15 cellular contexts compared by ENCODE assay signal in genomic region chr2:95344656-95345055, GRCh38. TPM values are rescaled to one million over a fixed set of nuclear protein-coding genes. Genes with fewer than 3 reads are reported as not detected.
DNase-seq lines count a peak whose midpoint lies in the region; ATAC-seq, FAIRE-seq and TF ChIP-seq lines count a peak whose summit lies in the region.
"Had no signal": no experiment of that assay in that cellular context is flagged by ENCODE, and none has a peak within 500 bp of the region (broad histone marks: within the 10 kb centered on the region; RNA-seq: fewer than 3 reads in every experiment).

No MANE protein-coding gene starts in this region.

- TF ChIP-seq POLR2A in HepG2 (IDR thresholded peaks at IDR 0.05; ENCODE audit: insufficient read depth in 1 of 2, low read depth in 2 of 2, low read length in 2 of 2), result no peak

- TF ChIP-seq RAD21 in HepG2 (CRISPR knock-in tag; IDR thresholded peaks at IDR 0.05), result no peak

- 29% methylated on average over 4 of the region's 4 CpGs for WGBS in HepG2 (ENCODE audit: low lambda C conversion rate)

- DNase-seq in left ventricle myocardium superior (peak; percentile 25), right atrium auricular region (ENCODE audit: low spot score) (no peak), HepG2 (ENCODE audit: low spot score) (no peak), iPS-NIHi7 (ENCODE audit: extremely low spot score) (no peak)
- no peak for DNase-seq in activated T-helper 1 cell treated with anti-CD3 and anti-CD28 coated beads, Interleukin-12 subunit alpha, Interleukin-12 subunit beta, Interleukin-2, Interleukin-4 antibody, amounts not matched to agents 30 ng/mL and 10 ng/mL and 1 ng/mL, durations not matched to agents 14 hours and 24 hours and 36 hours (ENCODE audit: low spot score)
- DNase-seq: brain microvascular endothelial cell; HFFc6; NCI-H2081; SHP77; stimulated activated CD4-positive, alpha-beta T cell treated with anti-CD3 and anti-CD28 coated beads, Interleukin-4, amount 100 ng/mL, for 4 hours; T-helper 17 cell had no signal

- H3K4me2 ChIP-seq in HepG2 (ENCODE audit: low read depth, low read length), result no peak overlapping the region

- H3K27ac ChIP-seq in right atrium auricular region, result peak overlapping the region in 1 of 2 donors; percentile 72
- no peak overlapping the region for H3K27ac ChIP-seq in HepG2 (ENCODE audit: extremely low read length, insufficient read depth, low read length)
- H3K27ac ChIP-seq: brain microvascular endothelial cell had no signal

- intact Hi-C loops in left ventricle myocardium superior (cut with micrococcal nuclease) (no loop called here), HepG2 (cut with micrococcal nuclease; ENCODE audit: unreplicated experiment) (loop anchor here (1.0 kb wide), 3 partner anchors 20 to 385 kb away; partner anchors contain the start of gene FAHD2A)
- intact Hi-C loops in activated T-helper 1 cell treated with anti-CD3 and anti-CD28 coated beads, Interleukin-12 subunit alpha, Interleukin-12 subunit beta, Interleukin-2, Interleukin-4 antibody, amounts not matched to agents 30 ng/mL and 10 ng/mL and 1 ng/mL, durations not matched to agents 14 hours and 24 hours and 36 hours (cut with micrococcal nuclease), result no loop called here

- H3K4me3 Mint-ChIP-seq in activated T-helper 1 cell treated with anti-CD3 and anti-CD28 coated beads, Interleukin-12 subunit alpha, Interleukin-12 subunit beta, Interleukin-2, Interleukin-4 antibody, amounts not matched to agents 30 ng/mL and 10 ng/mL and 1 ng/mL, durations not matched to agents 14 hours and 24 hours and 36 hours, result peak overlapping the region; percentile 26

- H3K4me3 ChIP-seq in right atrium auricular region (no peak overlapping the region), HepG2 (replicated peaks in 1 of 3; ENCODE audit: insufficient read depth in 1 of 3, low read depth in 2 of 3, low read length in 3 of 3) (no peak overlapping the region)

- H3K9me3 Mint-ChIP-seq in activated T-helper 1 cell treated with anti-CD3 and anti-CD28 coated beads, Interleukin-12 subunit alpha, Interleukin-12 subunit beta, Interleukin-2, Interleukin-4 antibody, amounts not matched to agents 30 ng/mL and 10 ng/mL and 1 ng/mL, durations not matched to agents 14 hours and 24 hours and 36 hours, result no peaks in the 10 kb centered on the region
- H3K9me3 Mint-ChIP-seq: HFFc6 had no signal

- H3K36me3 Mint-ChIP-seq in activated T-helper 1 cell treated with anti-CD3 and anti-CD28 coated beads, Interleukin-12 subunit alpha, Interleukin-12 subunit beta, Interleukin-2, Interleukin-4 antibody, amounts not matched to agents 30 ng/mL and 10 ng/mL and 1 ng/mL, durations not matched to agents 14 hours and 24 hours and 36 hours (ENCODE audit: low read depth), result no peaks in the 10 kb centered on the region

- no peak overlapping the region for H3K9ac ChIP-seq in HepG2 (ENCODE audit: insufficient read depth, low read depth, low read length)

- no TSS peak for BruUV-seq in HepG2 (replicated peaks; lab: Mats Ljungman, UMichigan)

- H3K79me2 ChIP-seq in HepG2 (ENCODE audit: insufficient read depth, low read length), result no peaks in the 10 kb centered on the region

- H3K9me3 ChIP-seq in right atrium auricular region, result no peaks in the 10 kb centered on the region
- H3K9me3 ChIP-seq in HepG2 (ENCODE audit: low read length), result no peaks in the 10 kb centered on the region
- H3K9me3 ChIP-seq: vagina had no signal

- H3K4me1 ChIP-seq in right atrium auricular region (peaks cover 0 to 27% of the 10 kb centered on the region in 2 donors), HepG2 (ENCODE audit: insufficient read depth, low read length) (peaks cover 7% of the 10 kb centered on the region; the same call in 1 of the 2 replicates)

- H3K27me3 Mint-ChIP-seq in activated T-helper 1 cell treated with anti-CD3 and anti-CD28 coated beads, Interleukin-12 subunit alpha, Interleukin-12 subunit beta, Interleukin-2, Interleukin-4 antibody, amounts not matched to agents 30 ng/mL and 10 ng/mL and 1 ng/mL, durations not matched to agents 14 hours and 24 hours and 36 hours (ENCODE audit: insufficient read depth), result peaks cover 26% of the 10 kb centered on the region

- in situ Hi-C loops in HepG2 (cut with HindIII; ENCODE audit: extremely low pct_ligation_motif_present, low pct_unique_long_range_greater_than_20kb), result no loop called here

- FAIRE-seq in HepG2 (lab: Jason Lieb, UNC), result no peak

- no peaks in the 10 kb centered on the region for H3K4me1 Mint-ChIP-seq in activated T-helper 1 cell treated with anti-CD3 and anti-CD28 coated beads, Interleukin-12 subunit alpha, Interleukin-12 subunit beta, Interleukin-2, Interleukin-4 antibody, amounts not matched to agents 30 ng/mL and 10 ng/mL and 1 ng/mL, durations not matched to agents 14 hours and 24 hours and 36 hours (ENCODE audit: low read depth)
- H3K4me1 Mint-ChIP-seq: T-helper 17 cell had no signal

- ATAC-seq in left ventricle myocardium superior (no peak), HepG2 (no peak), HG03159 (IDR thresholded peaks at IDR 0.05; ENCODE audit: unreplicated experiment) (no peak), HG03039 (IDR thresholded peaks at IDR 0.05; ENCODE audit: unreplicated experiment) (no peak)

- no peak overlapping the region for H2AFZ ChIP-seq in HepG2 (ENCODE audit: low read length)

- CTCF ChIA-PET in HepG2 (lab: Yijun Ruan, JAX; ENCODE audit: low intra/inter-chr PET ratio, low total read pairs), result interaction anchor here (1.8 kb wide), 1 partner anchor 384 kb away, joined by 7 read pairs; no protein-coding TSS in a partner anchor

- POLR2A ChIA-PET in HepG2 (lab: Yijun Ruan, JAX), result no interaction called here

- no peaks in the 10 kb centered on the region for H3K27me3 ChIP-seq in right atrium auricular region
- H3K27me3 ChIP-seq in HepG2 (ENCODE audit: control insufficient read depth in 1 of 2, insufficient read depth in 2 of 2, low read length in 2 of 2), result peaks cover 16 to 86% of the 10 kb centered on the region in 2 experiments; a peak in 4 of 5 replicates
- H3K27me3 ChIP-seq: vagina had no signal

- TF ChIP-seq CTCF in right atrium auricular region (IDR thresholded peaks at IDR 0.05) (no peak), HepG2 (CRISPR knock-in tag; IDR thresholded peaks at IDR 0.05) (no peak)

- TF ChIP-seq EP300 in HepG2 (IDR thresholded peaks at IDR 0.05; ENCODE audit: low read depth in 2 of 2, low read length in 2 of 2), result no peak
- TF ChIP-seq EP300 in HepG2 (CRISPR knock-in tag; IDR thresholded peaks at IDR 0.05; ENCODE audit: borderline replicate concordance), result no peak

- no peaks in the 10 kb centered on the region; the same call in 1 of the 2 replicates for H4K20me1 ChIP-seq in HepG2 (ENCODE audit: insufficient read depth, low read length)

- H3K36me3 ChIP-seq in right atrium auricular region, result no peaks in the 10 kb centered on the region
- no peaks in the 10 kb centered on the region for H3K36me3 ChIP-seq in HepG2 (replicated peaks in 1 of 2; ENCODE audit: control insufficient read depth in 1 of 2, insufficient read depth in 2 of 2, low read length in 2 of 2)
- H3K36me3 ChIP-seq: brain microvascular endothelial cell, vagina had no signal

- H3K27ac Mint-ChIP-seq in activated T-helper 1 cell treated with anti-CD3 and anti-CD28 coated beads, Interleukin-12 subunit alpha, Interleukin-12 subunit beta, Interleukin-2, Interleukin-4 antibody, amounts not matched to agents 30 ng/mL and 10 ng/mL and 1 ng/mL, durations not matched to agents 14 hours and 24 hours and 36 hours, result no peak overlapping the region
- H3K27ac Mint-ChIP-seq: HFFc6, T-helper 17 cell had no signal

RNA-seq across cellular contexts. Expression of gene KCNIP3, which starts 47.5 kb away (rescaled TPM):
- total RNA-seq in left ventricle myocardium superior (5.3 TPM), right atrium auricular region (1 to 10 TPM; 4.0 to 5.9 TPM), HepG2 (2016; rRNA removed; fragmentation: Illumina TruSeq; extraction: Trizol) (not detected in 2 replicates)
- not detected in 2 replicates for total RNA-seq in activated T-helper 1 cell treated with anti-CD3 and anti-CD28 coated beads, Interleukin-12 subunit alpha, Interleukin-12 subunit beta, Interleukin-2, Interleukin-4 antibody, amounts not matched to agents 30 ng/mL and 10 ng/mL and 1 ng/mL, durations not matched to agents 14 hours and 24 hours and 36 hours
- not detected in 2 replicates for total RNA-seq in HepG2 (2016; cell fraction: cytosol; rRNA removed; fragmentation: Illumina TruSeq; extraction: Trizol; ENCODE audit: low read depth)
- not detected in 2 replicates for total RNA-seq in HepG2 (2016; cell fraction: insoluble cytoplasmic fraction; rRNA removed; fragmentation: Illumina TruSeq; extraction: Trizol)
- total RNA-seq in HepG2 (2016; cell fraction: membrane; rRNA removed; fragmentation: Illumina TruSeq; extraction: Trizol), result 0.15 TPM in 1 of 2 replicates, not detected in the other
- total RNA-seq in HepG2 (2016; cell fraction: nucleus; rRNA removed; fragmentation: Illumina TruSeq; extraction: Trizol), result not detected in 2 replicates
- not detected in 2 replicates for polyA plus RNA-seq in HepG2 (2011; rRNA removed)
- not detected in 2 replicates for polyA plus RNA-seq in HepG2 (2011; cell fraction: cytosol; rRNA removed)
- not detected in 2 replicates for polyA plus RNA-seq in HepG2 (2011; cell fraction: nucleus; rRNA removed)
- not detected in 2 replicates for polyA plus RNA-seq in HepG2 (2012)
- polyA plus RNA-seq in HepG2 (2016; cell fraction: cytosol; fragmentation: Illumina TruSeq; extraction: Trizol; ENCODE audit: low read depth), result not detected in 2 replicates
- polyA plus RNA-seq in HepG2 (2016; cell fraction: insoluble cytoplasmic fraction; fragmentation: Illumina TruSeq; extraction: Trizol; ENCODE audit: low read depth), result not detected in 2 replicates
- polyA plus RNA-seq in HepG2 (2016; cell fraction: membrane; fragmentation: Illumina TruSeq; extraction: Trizol; ENCODE audit: low read depth), result not detected in 2 replicates
- not detected in 2 replicates for polyA plus RNA-seq in HepG2 (2016; cell fraction: nucleus; fragmentation: Illumina TruSeq; extraction: Trizol; ENCODE audit: insufficient read depth, low read depth)
- polyA minus RNA-seq in HepG2 (2011; rRNA and poly(A)+ RNA removed; ENCODE audit: low replicate concordance), result 0.07 TPM in 1 of 2 replicates, not detected in the other
- not detected in 2 replicates for polyA minus RNA-seq in HepG2 (2011; cell fraction: cytosol; rRNA and poly(A)+ RNA removed)
- not detected in 2 replicates for polyA minus RNA-seq in HepG2 (2011; cell fraction: nucleus; rRNA and poly(A)+ RNA removed)
- total RNA-seq: activated CD8-positive, alpha-beta memory T cell treated with anti-CD3 and anti-CD28 coated beads for 36 hours; T-helper 17 cell had no signal

RNA-seq across cellular contexts. Expression of gene FAHD2A, which starts 57.9 kb away (rescaled TPM):
- total RNA-seq in left ventricle myocardium superior, result 46.3 TPM
- total RNA-seq in right atrium auricular region, result 10 to 100 TPM; 19.9 to 27.5 TPM
- 33.2 and 34.9 TPM in 2 replicates for total RNA-seq in activated T-helper 1 cell treated with anti-CD3 and anti-CD28 coated beads, Interleukin-12 subunit alpha, Interleukin-12 subunit beta, Interleukin-2, Interleukin-4 antibody, amounts not matched to agents 30 ng/mL and 10 ng/mL and 1 ng/mL, durations not matched to agents 14 hours and 24 hours and 36 hours
- total RNA-seq in HepG2 (2016; rRNA removed; fragmentation: Illumina TruSeq; extraction: Trizol), result 44.2 and 48.4 TPM in 2 replicates
- total RNA-seq in HepG2 (2016; cell fraction: cytosol; rRNA removed; fragmentation: Illumina TruSeq; extraction: Trizol; ENCODE audit: low read depth), result 6.0 and 7.7 TPM in 2 replicates
- total RNA-seq in HepG2 (2016; cell fraction: insoluble cytoplasmic fraction; rRNA removed; fragmentation: Illumina TruSeq; extraction: Trizol), result 43.7 and 52.6 TPM in 2 replicates
- 11.6 and 14.6 TPM in 2 replicates for total RNA-seq in HepG2 (2016; cell fraction: membrane; rRNA removed; fragmentation: Illumina TruSeq; extraction: Trizol)
- 37.1 and 41.1 TPM in 2 replicates for total RNA-seq in HepG2 (2016; cell fraction: nucleus; rRNA removed; fragmentation: Illumina TruSeq; extraction: Trizol)
- 34.0 and 41.8 TPM in 2 replicates for polyA plus RNA-seq in HepG2 (2011; rRNA removed)
- 27.3 and 33.0 TPM in 2 replicates for polyA plus RNA-seq in HepG2 (2011; cell fraction: cytosol; rRNA removed)
- 86.2 and 107 TPM in 2 replicates for polyA plus RNA-seq in HepG2 (2011; cell fraction: nucleus; rRNA removed)
- 23.8 and 29.6 TPM in 2 replicates for polyA plus RNA-seq in HepG2 (2012)
- polyA plus RNA-seq in HepG2 (2016; cell fraction: cytosol; fragmentation: Illumina TruSeq; extraction: Trizol; ENCODE audit: low read depth), result 8.4 and 12.0 TPM in 2 replicates
- 50.4 and 54.4 TPM in 2 replicates for polyA plus RNA-seq in HepG2 (2016; cell fraction: insoluble cytoplasmic fraction; fragmentation: Illumina TruSeq; extraction: Trizol; ENCODE audit: low read depth)
- 11.0 and 12.8 TPM in 2 replicates for polyA plus RNA-seq in HepG2 (2016; cell fraction: membrane; fragmentation: Illumina TruSeq; extraction: Trizol; ENCODE audit: low read depth)
- polyA plus RNA-seq in HepG2 (2016; cell fraction: nucleus; fragmentation: Illumina TruSeq; extraction: Trizol; ENCODE audit: insufficient read depth, low read depth), result 56.9 and 57.0 TPM in 2 replicates
- 38.4 and 46.0 TPM in 2 replicates for polyA minus RNA-seq in HepG2 (2011; rRNA and poly(A)+ RNA removed; ENCODE audit: low replicate concordance)
- 14.6 and 15.4 TPM in 2 replicates for polyA minus RNA-seq in HepG2 (2011; cell fraction: cytosol; rRNA and poly(A)+ RNA removed)
- 44.5 and 51.1 TPM in 2 replicates for polyA minus RNA-seq in HepG2 (2011; cell fraction: nucleus; rRNA and poly(A)+ RNA removed)
